In genomic region chr4:98928505-98929340, GRCh38 we compare ENCODE assay signal across 1 cellular context.
TF ChIP-seq lines count a peak whose summit lies in the region.

Gene EIF4E (minus strand): TSS chr4:98929133. CDS start chr4:98929112, 21 bp downstream.

TF ChIP-seq in K562, 482 proteins besides CTCF, POLR2A, EP300 and RAD21 (continued from another document and continues in another):
- TF ChIP-seq GMEB1 (CRISPR knock-in tag; IDR thresholded peaks at IDR 0.05) (peak; percentile 50; the same call in 1 of the 2 replicates), NELFE (IDR thresholded peaks at IDR 0.05; ENCODE audit: insufficient read depth, insufficient read length) (no peak), RB1 (IDR thresholded peaks at IDR 0.05; ENCODE audit: low read depth) (peak; percentile 22; the same call in 1 of the 2 replicates), ZNF77 (CRISPR knock-in tag; IDR thresholded peaks at IDR 0.05) (no peak), ZNF57 (CRISPR knock-in tag; IDR thresholded peaks at IDR 0.05) (no peak), ZNF217 (CRISPR knock-in tag; IDR thresholded peaks at IDR 0.05) (no peak), USF1 (CRISPR knock-in tag; IDR thresholded peaks at IDR 0.05) (peak; percentile 98), RBBP5 (IDR thresholded peaks at IDR 0.05; ENCODE audit: borderline replicate concordance, insufficient read depth, low read length, poor library complexity, severe bottlenecking) (peak; percentile 90), E2F1 (CRISPR knock-in tag; IDR thresholded peaks at IDR 0.05) (peak; percentile 77), FOXA1 (IDR thresholded peaks at IDR 0.05; ENCODE audit: borderline replicate concordance) (no peak), HDAC2 (IDR thresholded peaks at IDR 0.05) (peak; percentile 18; the same call in 1 of the 2 replicates), RNF2 (IDR thresholded peaks at IDR 0.05) (peak; percentile 75; the same call in 1 of the 2 replicates), ZNF778 (CRISPR knock-in tag; IDR thresholded peaks at IDR 0.05) (no peak), POU5F1 (IDR thresholded peaks at IDR 0.05; ENCODE audit: borderline replicate concordance, low read depth, low read length, partially characterized antibody) (no peak), KAT2B (IDR thresholded peaks at IDR 0.05; ENCODE audit: low read depth, low read length) (no peak), HOXB6 (CRISPR knock-in tag; IDR thresholded peaks at IDR 0.05; ENCODE audit: borderline replicate concordance) (no peak), HMG20A (CRISPR knock-in tag; conservative IDR thresholded peaks at IDR 0.05) (no peak), ELF2 (CRISPR knock-in tag; IDR thresholded peaks at IDR 0.05) (no peak), SMAD3 (CRISPR knock-in tag; conservative IDR thresholded peaks at IDR 0.05) (no peak), RNF219 (CRISPR knock-in tag; IDR thresholded peaks at IDR 0.05) (no peak), THRAP3 (IDR thresholded peaks at IDR 0.05; ENCODE audit: borderline replicate concordance) (no peak), HNRNPLL (IDR thresholded peaks at IDR 0.05; ENCODE audit: low read depth, low read length, poor library complexity, severe bottlenecking) (peak; percentile 69), UBTF (IDR thresholded peaks at IDR 0.05; ENCODE audit: borderline replicate concordance in 1 of 2, low read depth in 2 of 2, low read length in 2 of 2) (0 out of 4 replicates have a peak, but pooled peaks have one; percentile 18 to 35), NEUROD1 (IDR thresholded peaks at IDR 0.05; ENCODE audit: borderline replicate concordance, low read depth, low read length, partially characterized antibody) (no peak), ZNF583 (CRISPR knock-in tag; IDR thresholded peaks at IDR 0.05) (0 out of 2 replicates have a peak, but pooled peaks have one; percentile 13), ZFP30 (CRISPR knock-in tag; IDR thresholded peaks at IDR 0.05; ENCODE audit: borderline replicate concordance) (no peak), BCLAF1 (IDR thresholded peaks at IDR 0.05; ENCODE audit: borderline replicate concordance in 1 of 2, control insufficient read depth in 1 of 2, low read depth in 2 of 2, low read length in 1 of 2) (no peak), RREB1 (CRISPR knock-in tag; IDR thresholded peaks at IDR 0.05) (0 out of 2 replicates have a peak, but pooled peaks have one; percentile 27), ZBTB8A (IDR thresholded peaks at IDR 0.05; ENCODE audit: partially characterized antibody) (no peak), CREM (IDR thresholded peaks at IDR 0.05; ENCODE audit: low read depth) (peak; percentile 3; the same call in 1 of the 2 replicates), SAFB (IDR thresholded peaks at IDR 0.05; ENCODE audit: borderline replicate concordance, low read depth, low read length) (0 out of 2 replicates have a peak, but pooled peaks have one; percentile 19), TAF1 (IDR thresholded peaks at IDR 0.05; ENCODE audit: control insufficient read depth, extremely low read depth, insufficient read depth, low read length, severe bottlenecking) (peak; percentile 86), CREB3L1 (IDR thresholded peaks at IDR 0.05; ENCODE audit: borderline replicate concordance, low read depth) (no peak), SMARCE1 (IDR thresholded peaks at IDR 0.05) (no peak; the same call in 1 of the 2 replicates), KLF13 (tag; IDR thresholded peaks at IDR 0.05; ENCODE audit: borderline replicate concordance, low read depth) (no peak), ZNF449 (CRISPR knock-in tag; IDR thresholded peaks at IDR 0.05) (no peak), ZFP36 (IDR thresholded peaks at IDR 0.05; ENCODE audit: low read depth, low read length, partially characterized antibody) (no peak)
